ENCODE assay signal across 26 cellular contexts in the genomic region with DNA sequence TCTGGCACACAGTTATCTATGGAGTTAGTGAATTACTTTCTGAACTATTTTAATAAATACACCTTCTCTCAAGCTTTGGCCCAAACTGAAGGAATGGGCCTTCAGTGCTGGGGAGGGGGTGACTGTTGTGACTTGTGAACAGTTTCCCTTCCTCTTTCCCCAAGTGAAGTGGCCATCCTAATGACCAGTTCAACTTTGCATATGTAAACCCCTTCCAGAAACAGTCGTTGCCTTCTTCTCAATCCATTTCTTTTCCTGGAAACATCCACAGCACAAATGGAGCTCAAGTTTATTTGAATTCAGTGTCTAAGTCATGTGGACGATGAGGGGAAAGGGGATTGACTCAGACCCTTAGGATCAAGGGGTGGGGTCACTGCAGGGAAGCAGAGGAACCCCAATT. TPM values are rescaled to one million over a fixed set of nuclear protein-coding genes. Genes with fewer than 3 reads are reported as not detected.
DNase-seq lines count a peak whose midpoint lies in the region; ATAC-seq, FAIRE-seq and TF ChIP-seq lines count a peak whose summit lies in the region.
"Had no signal": no experiment of that assay in that cellular context is flagged by ENCODE, and none has a peak within 500 bp of the region (broad histone marks: within the 10 kb centered on the region; RNA-seq: fewer than 3 reads in every experiment).

No MANE protein-coding gene starts in this region.

- no peak overlapping the region for H3K4me3 ChIP-seq in osteoblast (ENCODE audit: insufficient read depth, low read length)
- H3K4me3 ChIP-seq: mucosa of descending colon, right lobe of liver had no signal

- H3K4me3 Mint-ChIP-seq in activated naive CD8-positive, alpha-beta T cell treated with anti-CD3 and anti-CD28 coated beads, Interleukin-2, amount 50 U/mL, for 24 hours, result no peak overlapping the region
- H3K4me3 Mint-ChIP-seq: neural crest cell had no signal

- no peak overlapping the region for H3K27ac ChIP-seq in osteoblast (ENCODE audit: low read depth, low read length)
- H3K27ac ChIP-seq: KMS-11, lower lobe of right lung had no signal

- peaks cover 26% of the 10 kb centered on the region for H3K4me1 ChIP-seq in osteoblast (ENCODE audit: insufficient read depth, low read length)

- no peaks in the 10 kb centered on the region for H3K9me3 Mint-ChIP-seq in activated naive CD8-positive, alpha-beta T cell treated with anti-CD3 and anti-CD28 coated beads, Interleukin-2, amount 50 U/mL, for 24 hours
- H3K9me3 Mint-ChIP-seq: activated naive CD4-positive, alpha-beta T cell treated with anti-CD3 and anti-CD28 coated beads, Interleukin-2, amount 10 ng/mL, durations not matched to agents 7 days and 5 days; activated T-cell treated with anti-CD3 and anti-CD28 coated beads, Interleukin-2, amount 50 U/mL, for 72 hours; CD8-positive, alpha-beta T cell; neural crest cell; type B pancreatic cell had no signal

- no peaks in the 10 kb centered on the region for H3K9me3 ChIP-seq in osteoblast (ENCODE audit: low read depth, low read length)
- H3K9me3 ChIP-seq: lower lobe of right lung, mucosa of descending colon, right lobe of liver had no signal

- H4K20me1 ChIP-seq in osteoblast (ENCODE audit: insufficient read depth, low read length), result no peaks in the 10 kb centered on the region

- no peak for TF ChIP-seq POLR2A in GM12892 (IDR thresholded peaks at IDR 0.05; ENCODE audit: low read depth, low read length)

- H3K27me3 Mint-ChIP-seq in activated naive CD8-positive, alpha-beta T cell treated with anti-CD3 and anti-CD28 coated beads, Interleukin-2, amount 50 U/mL, for 24 hours, result no peaks in the 10 kb centered on the region
- H3K27me3 Mint-ChIP-seq: activated naive CD4-positive, alpha-beta T cell treated with anti-CD3 and anti-CD28 coated beads, Interleukin-2, amount 10 ng/mL, durations not matched to agents 7 days and 5 days; type B pancreatic cell had no signal

- TF ChIP-seq CTCF in osteoblast (IDR thresholded peaks at IDR 0.05; ENCODE audit: extremely low read depth, low read depth, low read length), result no peak

- H3K36me3 Mint-ChIP-seq in activated naive CD8-positive, alpha-beta T cell treated with anti-CD3 and anti-CD28 coated beads, Interleukin-2, amount 50 U/mL, for 24 hours (ENCODE audit: low read depth), result no peaks in the 10 kb centered on the region
- H3K36me3 Mint-ChIP-seq: activated naive CD4-positive, alpha-beta T cell treated with anti-CD3 and anti-CD28 coated beads, Interleukin-2, amount 10 ng/mL, durations not matched to agents 7 days and 5 days; type B pancreatic cell had no signal

- peaks cover 19% of the 10 kb centered on the region for H3K79me2 ChIP-seq in osteoblast (ENCODE audit: insufficient read depth, low read length)

- H3K4me1 Mint-ChIP-seq in activated naive CD8-positive, alpha-beta T cell treated with anti-CD3 and anti-CD28 coated beads, Interleukin-2, amount 50 U/mL, for 24 hours, result peaks cover 25% of the 10 kb centered on the region

- peak overlapping the region; percentile 46 for H2AFZ ChIP-seq in osteoblast (ENCODE audit: low read length)

- DNase-seq in GM12892 (ENCODE audit: insufficient read length) (no peak), NCI-H526 (lab: John Stamatoyannopoulos, UW) (peak; percentile 78 to 86), osteoblast (ENCODE audit: insufficient read length, low spot score, missing footprints) (peak; percentile 46), amniotic stem cell (lab: John Stamatoyannopoulos, UW) (no peak), DMS114 treated with DMSO at 0.1 percent for 48 hours (lab: John Stamatoyannopoulos, UW; ENCODE audit: unreplicated experiment) (no peak), NCI-H446 treated with DMSO at 0.1 percent for 48 hours (lab: John Stamatoyannopoulos, UW) (no peak)
- DNase-seq in activated naive CD8-positive, alpha-beta T cell treated with anti-CD3 and anti-CD28 coated beads, Interleukin-2, amount 50 U/mL, for 24 hours, result no peak
- DNase-seq: activated naive CD4-positive, alpha-beta T cell treated with anti-CD3 and anti-CD28 coated beads, Interleukin-2, amount 10 ng/mL, durations not matched to agents 7 days and 5 days; CD8-positive, alpha-beta T cell; DMS153; glutamatergic neuron; kidney; lower lobe of right lung; NCI-H187; NCI-H748 treated with DMSO at 0.1 percent for 48 hours; OCI-M1; right lobe of liver; Right ventricle myocardium superior had no signal

- ATAC-seq in activated naive CD8-positive, alpha-beta T cell treated with anti-CD3 and anti-CD28 coated beads, Interleukin-2, amount 50 U/mL, for 24 hours, result no peak
- ATAC-seq: activated CD4-positive, CD25-positive, alpha-beta regulatory T cell treated with anti-CD3 and anti-CD28 coated beads, Interleukin-2, amount 50 U/mL, for 24 hours; activated T-cell treated with anti-CD3 and anti-CD28 coated beads, Interleukin-2, amount 50 U/mL, for 72 hours; CD8-positive, alpha-beta T cell; lower lobe of right lung; right lobe of liver had no signal

- no peaks in the 10 kb centered on the region for H3K27me3 ChIP-seq in osteoblast (ENCODE audit: insufficient read depth, low read length)
- H3K27me3 ChIP-seq: right lobe of liver had no signal

- H3K27ac Mint-ChIP-seq in activated naive CD8-positive, alpha-beta T cell treated with anti-CD3 and anti-CD28 coated beads, Interleukin-2, amount 50 U/mL, for 24 hours, result peak overlapping the region; percentile 23
- H3K27ac Mint-ChIP-seq: type B pancreatic cell had no signal

- H3K4me2 ChIP-seq in osteoblast (ENCODE audit: insufficient read depth, low read length), result no peak overlapping the region

- peaks cover 4% of the 10 kb centered on the region for H3K36me3 ChIP-seq in osteoblast (ENCODE audit: insufficient read depth, low read length)

- FAIRE-seq in GM12892 (lab: Jason Lieb, UNC), result peak; percentile 36
- FAIRE-seq: astrocyte, G401.6, kidney had no signal

RNA-seq across cellular contexts. Expression of gene INPP5B, which starts 1.3 kb away (rescaled TPM):
- 23.7 TPM for polyA plus RNA-seq in GM12892 (2012; ENCODE audit: missing spikeins)
- total RNA-seq in osteoblast, result 39.4 and 48.6 TPM in 2 replicates

RNA-seq across cellular contexts. Expression of gene SF3A3, which starts 41.7 kb away (rescaled TPM):
- 78.0 TPM for polyA plus RNA-seq in GM12892 (2012; ENCODE audit: missing spikeins)
- 68.7 and 76.7 TPM in 2 replicates for total RNA-seq in osteoblast

RNA-seq across cellular contexts. Expression of gene FHL3, which starts 57.2 kb away (rescaled TPM):
- 9.3 TPM for polyA plus RNA-seq in GM12892 (2012; ENCODE audit: missing spikeins)
- 21.4 and 25.6 TPM in 2 replicates for total RNA-seq in osteoblast

Comparison
In these comparisons a context has a peak if more than half of its experiments do, and no peak if none do; other contexts are left out.
1. DNase-seq: peak in NCI-H526 (2 of 2) and osteoblast (single experiment); none in GM12892 (single experiment), activated naive CD8-positive, alpha-beta T cell treated with anti-CD3 and anti-CD28 coated beads, Interleukin-2, amount 50 U/mL, for 24 hours (single experiment), amniotic stem cell (single experiment), DMS114 treated with DMSO at 0.1 percent for 48 hours (single experiment) and NCI-H446 treated with DMSO at 0.1 percent for 48 hours (single experiment).